Comparison of ENCODE assay signal across 12 cellular contexts in the genomic region with DNA sequence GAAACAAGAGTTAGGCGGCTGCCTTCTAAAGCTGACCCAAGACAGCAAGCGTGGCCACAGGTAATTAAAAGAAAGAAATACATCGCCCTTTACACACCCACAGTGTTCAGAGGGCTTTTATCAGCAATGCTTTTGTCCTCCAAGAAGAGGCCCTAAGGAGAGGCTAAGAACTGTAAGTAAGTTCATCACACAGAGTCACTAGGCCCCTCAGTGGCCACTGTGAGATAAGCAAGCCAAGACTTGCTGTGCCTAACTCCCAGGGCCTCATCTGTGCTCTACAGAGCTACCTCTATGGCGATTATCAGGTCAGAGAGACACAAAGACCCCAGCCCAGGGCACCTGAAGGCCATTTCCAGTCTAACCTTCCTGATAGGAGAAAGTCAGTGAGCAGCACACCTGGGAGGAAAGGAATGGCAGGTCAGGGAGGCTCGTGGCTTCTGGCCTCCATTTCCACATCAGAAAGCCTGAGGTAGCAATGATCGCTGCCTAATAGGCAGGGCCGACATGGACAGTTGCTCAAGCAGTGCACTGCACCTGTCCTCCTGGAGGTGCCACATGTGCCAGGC.
DNase-seq lines count a peak whose midpoint lies in the region; ATAC-seq, FAIRE-seq and TF ChIP-seq lines count a peak whose summit lies in the region.
"Had no signal": no experiment of that assay in that cellular context is flagged by ENCODE, and none has a peak within 500 bp of the region (broad histone marks: within the 10 kb centered on the region; RNA-seq: fewer than 3 reads in every experiment).

No MANE protein-coding gene starts in this region.

- H3K9ac ChIP-seq in mesendoderm (ENCODE audit: low read length) = no peak overlapping the region

- no peaks in the 10 kb centered on the region for H3K27me3 ChIP-seq in BE2C
- no peaks in the 10 kb centered on the region for H3K27me3 ChIP-seq in mesendoderm (ENCODE audit: insufficient read depth, low read length, poor library complexity)
- H3K27me3 ChIP-seq in heart right ventricle = no peaks in the 10 kb centered on the region

- H4K5ac ChIP-seq in mesendoderm (ENCODE audit: low read length) = no peak overlapping the region

- no peak overlapping the region for H2BK15ac ChIP-seq in mesendoderm (replicated peaks; ENCODE audit: low read depth)

- H3K27ac Mint-ChIP-seq in chondrocyte (ENCODE audit: unreplicated experiment) = no peak overlapping the region
- H3K27ac Mint-ChIP-seq: progenitor cell of endocrine pancreas had no signal

- no peak overlapping the region for H3K4ac ChIP-seq in mesendoderm (ENCODE audit: low read depth, low read length)

- H3K4me1 ChIP-seq in BE2C = no peaks in the 10 kb centered on the region; the same call in none of the 2 replicates
- peaks cover 4% of the 10 kb centered on the region for H3K4me1 ChIP-seq in mesendoderm (ENCODE audit: control insufficient read depth, low read depth, low read length)
- no peaks in the 10 kb centered on the region for H3K4me1 ChIP-seq in heart right ventricle

- H3K18ac ChIP-seq in mesendoderm (ENCODE audit: low read length) = no peak overlapping the region

- no peak overlapping the region for H3K56ac ChIP-seq in mesendoderm (ENCODE audit: low read length)

- no CpG with 5 or more reads among the region's 7 CpGs for WGBS in mesendoderm (ENCODE audit: extremely low coverage, insufficient coverage, low lambda C conversion rate)
- WGBS in heart right ventricle, 2 donors = 94 to 97% methylated on average over 7 of the region's 7 CpGs

- no peak overlapping the region for H4K8ac ChIP-seq in mesendoderm (ENCODE audit: low read depth, low read length)

- H3K4me1 Mint-ChIP-seq in chondrocyte (ENCODE audit: low read depth) = peaks cover 22% of the 10 kb centered on the region

- H3K23ac ChIP-seq in mesendoderm (ENCODE audit: low read length) = no peak overlapping the region

- H3K27ac ChIP-seq in mesendoderm (ENCODE audit: low read depth, low read length) = no peak overlapping the region
- no peak overlapping the region for H3K27ac ChIP-seq in heart right ventricle

- intact Hi-C loops in heart right ventricle (cut with DNase I) = no loop called here

- DNase-seq in BE2C = no peak
- peak; percentile 58 for DNase-seq in M059J (ENCODE audit: low read depth)
- no peak for DNase-seq in chondrocyte (ENCODE audit: low spot score)
- peak; percentile 81 for DNase-seq in mesendoderm
- no peak for DNase-seq in NCI-H1694 (lab: John Stamatoyannopoulos, UW)
- no peak for DNase-seq in HTR-8/SVneo (ENCODE audit: insufficient read length, low spot score)
- DNase-seq in heart right ventricle = no peak
- DNase-seq: NCI-H1436 treated with DMSO at 0.1 percent for 48 hours, T-helper 9 cell had no signal

- H3K9me3 ChIP-seq in BE2C (0 out of 2 replicates have a peak, but pooled peaks cover under 1% of the 10 kb centered on the region), heart right ventricle (peaks cover 0 to 6% (median 0%) of the 10 kb centered on the region in 11 donors)

- no peaks in the 10 kb centered on the region for H3K79me1 ChIP-seq in mesendoderm (ENCODE audit: low read length)

- no peak overlapping the region for H3K4me3 ChIP-seq in BE2C (ENCODE audit: low read depth, low read length)
- no peak overlapping the region for H3K4me3 ChIP-seq in mesendoderm (ENCODE audit: low read length)
- no peak overlapping the region for H3K4me3 ChIP-seq in heart right ventricle

- no peak overlapping the region for H3K4me2 ChIP-seq in mesendoderm (ENCODE audit: low read length)

- H3K4me3 Mint-ChIP-seq in chondrocyte (ENCODE audit: unreplicated experiment) = no peak overlapping the region

- H2AK5ac ChIP-seq in mesendoderm (ENCODE audit: low read length) = no peak overlapping the region

- ATAC-seq in HG02885 (IDR thresholded peaks at IDR 0.05; ENCODE audit: poor library complexity, unreplicated experiment) = no peak
- no peak for ATAC-seq in heart right ventricle

- H3K36me3 ChIP-seq in BE2C = no peaks in the 10 kb centered on the region
- no peaks in the 10 kb centered on the region for H3K36me3 ChIP-seq in mesendoderm (ENCODE audit: control insufficient read depth, insufficient read depth, low read length)
- H3K36me3 ChIP-seq in heart right ventricle = no peaks in the 10 kb centered on the region

- H3K27me3 Mint-ChIP-seq in chondrocyte (ENCODE audit: low read depth) = no peaks in the 10 kb centered on the region

- TF ChIP-seq CTCF in BE2C (IDR thresholded peaks at IDR 0.05; ENCODE audit: low read depth, low read length) = peak; percentile 35
- TF ChIP-seq CTCF in chondrocyte (IDR thresholded peaks at IDR 0.05) = peak; percentile 67
- no peak for TF ChIP-seq CTCF in heart right ventricle (IDR thresholded peaks at IDR 0.05)

- no peak overlapping the region for H2BK120ac ChIP-seq in mesendoderm (ENCODE audit: low read depth, low read length)

- FAIRE-seq in HTR-8/SVneo (lab: Jason Lieb, UNC) = no peak
- FAIRE-seq: D721Med had no signal

- H3K79me2 ChIP-seq in mesendoderm (ENCODE audit: control insufficient read depth, insufficient read depth, low read length) = no peaks in the 10 kb centered on the region

- H3K9me3 Mint-ChIP-seq in chondrocyte (ENCODE audit: low read depth) = peaks cover 6% of the 10 kb centered on the region

- H2BK5ac ChIP-seq in mesendoderm (ENCODE audit: low read length) = no peak overlapping the region

- peaks cover 2% of the 10 kb centered on the region for H3K36me3 Mint-ChIP-seq in chondrocyte (ENCODE audit: low read depth)

Comparison
In these comparisons a context has a peak if more than half of its experiments do, and no peak if none do; other contexts are left out.
1. DNase-seq: peak in M059J (single experiment) and mesendoderm (single experiment); none in BE2C (single experiment), chondrocyte (single experiment), NCI-H1694 (single experiment), HTR-8/SVneo (single experiment) and heart right ventricle (0 of 2).
2. CTCF ChIP-seq: peak in BE2C (single experiment) and chondrocyte (single experiment); none in heart right ventricle (0 of 9).